ENCODE assay signal across 25 cellular contexts in genomic region chr7:105741993-105742392, GRCh38.
DNase-seq lines count a peak whose midpoint lies in the region; ATAC-seq, FAIRE-seq and TF ChIP-seq lines count a peak whose summit lies in the region.
"Had no signal": no experiment of that assay in that cellular context is flagged by ENCODE, and none has a peak within 500 bp of the region (broad histone marks: within the 10 kb centered on the region; RNA-seq: fewer than 3 reads in every experiment).

No MANE protein-coding gene starts in this region.

- H3K18ac ChIP-seq in H1 (ENCODE audit: extremely low read depth, low read length), result no peak overlapping the region

- CTCF ChIA-PET in T-cell (lab: Charles Lee), result interaction anchor here (1.0 to 1.1 kb wide), 2 partner anchors 109 to 137 kb away, joined by 3 read pairs; no protein-coding TSS in a partner anchor
- CTCF ChIA-PET in H1 (lab: Charles Lee; ENCODE audit: partially characterized antibody), result interaction anchor here (0.6 to 22.6 kb wide), 11 partner anchors 12 to 130 kb away, joined by 3 to 307 read pairs (median 4); no protein-coding TSS in a partner anchor

- H3K4me2 ChIP-seq in DND-41 (ENCODE audit: insufficient read depth, low read length) (no peak overlapping the region), H1 (ENCODE audit: insufficient read depth in 1 of 2, low read depth in 2 of 2, low read length in 2 of 2) (no peak overlapping the region)
- H3K4me2 ChIP-seq: A549 had no signal

- H3K27ac ChIP-seq in DND-41 (ENCODE audit: low read length), result no peak overlapping the region
- no peak overlapping the region for H3K27ac ChIP-seq in H1 (ENCODE audit: low read depth, low read length)
- H3K27ac ChIP-seq: 22Rv1; A549; BLaER1 treated with 17β-estradiol and CSF1 and Interleukin-3, amounts not matched to agents 10 nM and 100 nM; C4-2B had no signal

- no peak overlapping the region for H3K9ac ChIP-seq in DND-41 (ENCODE audit: low read depth, low read length)
- H3K9ac ChIP-seq in H1 (replicated peaks in 1 of 4; ENCODE audit: extremely low read depth in 1 of 4, low read depth in 3 of 4, low read length in 3 of 4), result no peak overlapping the region
- H3K9ac ChIP-seq: BLaER1 treated with 17β-estradiol and CSF1 and Interleukin-3, amounts not matched to agents 10 nM and 100 nM had no signal

- H3K27me3 ChIP-seq in DND-41 (ENCODE audit: insufficient read depth, low read length, poor library complexity), result no peaks in the 10 kb centered on the region
- H3K27me3 ChIP-seq in H1 (replicated peaks in 1 of 4; ENCODE audit: control insufficient read depth in 3 of 4, extremely low read depth in 1 of 4, insufficient read depth in 3 of 4, low read length in 3 of 4), result no peaks in the 10 kb centered on the region
- H3K27me3 ChIP-seq: BLaER1 treated with 17β-estradiol and CSF1 and Interleukin-3, amounts not matched to agents 10 nM and 100 nM had no signal

- H2AK5ac ChIP-seq in H1 (ENCODE audit: low read depth, low read length), result no peak overlapping the region

- no peak overlapping the region for H4K5ac ChIP-seq in H1 (ENCODE audit: insufficient read length, low read depth, low read length)

- H3K36me3 ChIP-seq in DND-41 (ENCODE audit: insufficient read depth, low read length) (no peaks in the 10 kb centered on the region), H1 (ENCODE audit: control insufficient read depth in 2 of 4, insufficient read depth in 4 of 4, low read length in 3 of 4) (no peaks in the 10 kb centered on the region)

- H3K36me3 Mint-ChIP-seq in activated T-cell treated with anti-CD3 and anti-CD28 coated beads, Interleukin-2, amount 50 U/mL, for 72 hours (ENCODE audit: insufficient read depth in 2 of 2), result no peaks in the 10 kb centered on the region
- H3K36me3 Mint-ChIP-seq in activated T-cell treated with anti-CD3 and anti-CD28 coated beads, Interleukin-2, amount 50 U/mL, for 24 hours (ENCODE audit: low read depth), result no peaks in the 10 kb centered on the region
- peaks cover 15% of the 10 kb centered on the region for H3K36me3 Mint-ChIP-seq in T-cell

- H3K9me3 ChIP-seq in DND-41 (ENCODE audit: insufficient read depth, low read length, severe bottlenecking) (no peaks in the 10 kb centered on the region), H1 (ENCODE audit: insufficient read depth in 2 of 2, low read depth in 1 of 2, low read length in 1 of 2) (no peaks in the 10 kb centered on the region)
- H3K9me3 ChIP-seq: A549; BLaER1 treated with 17β-estradiol and CSF1 and Interleukin-3, amounts not matched to agents 10 nM and 100 nM; Caco-2 had no signal

- no peak for TF ChIP-seq POLR2A in H1 (IDR thresholded peaks at IDR 0.05; ENCODE audit: control extremely low read depth in 1 of 2, low read depth in 2 of 2, low read length in 2 of 2)

- no peak overlapping the region for H2BK12ac ChIP-seq in H1 (ENCODE audit: low read depth, low read length)

- H2BK20ac ChIP-seq in H1 (ENCODE audit: low read length), result no peak overlapping the region

- H2BK15ac ChIP-seq in H1 (ENCODE audit: low read length), result no peak overlapping the region; the same call in 1 of the 2 replicates

- H3K4me1 ChIP-seq in DND-41 (ENCODE audit: insufficient read depth, low read length), result no peaks in the 10 kb centered on the region
- H3K4me1 ChIP-seq in H1 (replicated peaks in 1 of 4; ENCODE audit: control insufficient read depth in 3 of 4, insufficient read depth in 4 of 4, low read length in 3 of 4), result peaks cover 0 to 13% (median 3%) of the 10 kb centered on the region in 4 experiments; a peak in 4 of 7 replicates
- H3K4me1 ChIP-seq: Caco-2 had no signal

- no peaks in the 10 kb centered on the region for H4K20me1 ChIP-seq in DND-41 (ENCODE audit: insufficient read depth, low read length)
- H4K20me1 ChIP-seq in H1 (replicated peaks in 1 of 2; ENCODE audit: control insufficient read depth in 1 of 2, insufficient read depth in 2 of 2, low read length in 2 of 2), result peaks cover 0 to 2% of the 10 kb centered on the region in 2 experiments

- POLR2A ChIA-PET in T-cell (lab: Charles Lee) (interaction anchor here (0.5 to 0.6 kb wide), 2 partner anchors 10 to 113 kb away, joined by 3 read pairs; no protein-coding TSS in a partner anchor), H1 (lab: Charles Lee; ENCODE audit: partially characterized antibody) (no interaction called here)

- 87% methylated on average over 4 of the region's 4 CpGs; no CpG with 5 or more reads in 1 of the 2 experiments for WGBS in H1 (ENCODE audit: extremely low coverage in 1 of 2, insufficient coverage in 1 of 2, insufficient read length in 1 of 2, insufficient replicate concordance in 2 of 2, low coverage in 1 of 2, low lambda C conversion rate in 2 of 2, missing lambda C conversion rate in 1 of 2), 2 experiments

- H3K56ac ChIP-seq in H1 (replicated peaks; ENCODE audit: insufficient read length, low read depth, low read length), result no peak overlapping the region

- TF ChIP-seq EP300 in H1 (IDR thresholded peaks at IDR 0.05; ENCODE audit: borderline replicate concordance in 1 of 2, low read depth in 2 of 2, low read length in 2 of 2), result no peak

- H3K27ac Mint-ChIP-seq in activated T-cell treated with anti-CD3 and anti-CD28 coated beads, Interleukin-2, amount 50 U/mL, for 72 hours, result no peak overlapping the region
- H3K27ac Mint-ChIP-seq in activated T-cell treated with anti-CD3 and anti-CD28 coated beads, Interleukin-2, amount 50 U/mL, for 24 hours, result no peak overlapping the region
- H3K27ac Mint-ChIP-seq in T-cell, result no peak overlapping the region
- H3K27ac Mint-ChIP-seq: B cell; CD4-positive, alpha-beta T cell; CD8-positive, alpha-beta T cell had no signal

- H3K9me3 Mint-ChIP-seq in activated T-cell treated with anti-CD3 and anti-CD28 coated beads, Interleukin-2, amount 50 U/mL, for 72 hours, result no peaks in the 10 kb centered on the region
- no peaks in the 10 kb centered on the region for H3K9me3 Mint-ChIP-seq in activated T-cell treated with anti-CD3 and anti-CD28 coated beads, Interleukin-2, amount 50 U/mL, for 24 hours
- no peaks in the 10 kb centered on the region for H3K9me3 Mint-ChIP-seq in T-cell
- H3K9me3 Mint-ChIP-seq: CD4-positive, alpha-beta T cell; CD8-positive, alpha-beta T cell had no signal

- H3K4ac ChIP-seq in H1 (replicated peaks; ENCODE audit: insufficient read length, low read depth, low read length), result no peak overlapping the region

- H2BK5ac ChIP-seq in H1 (ENCODE audit: low read depth, low read length), result 0 out of 2 replicates have a peak overlapping the region, but pooled peaks have one; percentile 5

- H3K4me3 ChIP-seq in DND-41 (ENCODE audit: low read depth in 1 of 2, low read length in 2 of 2) (no peak overlapping the region), H1 (ENCODE audit: extremely low read depth in 1 of 4, insufficient read depth in 2 of 4, low read depth in 3 of 4, low read length in 4 of 4) (no peak overlapping the region)
- H3K4me3 ChIP-seq: A549; BLaER1 treated with 17β-estradiol and CSF1 and Interleukin-3, amounts not matched to agents 10 nM and 100 nM; GM12878 had no signal

- no peak overlapping the region for H3K14ac ChIP-seq in H1 (ENCODE audit: insufficient read length)

- no peaks in the 10 kb centered on the region for H3K79me1 ChIP-seq in H1 (ENCODE audit: low read depth, low read length)

- no peak overlapping the region for H3K23ac ChIP-seq in H1 (ENCODE audit: insufficient read length)

- peak; percentile 37 to 42 for ATAC-seq in activated T-cell treated with anti-CD3 and anti-CD28 coated beads, Interleukin-2, amount 50 U/mL, for 72 hours (replicated peaks in 1 of 2)
- ATAC-seq in DND-41 (ENCODE audit: insufficient read depth, low read depth) (peak; percentile 31; the same call in 1 of the 3 replicates), T-cell (replicated peaks in 1 of 4) (peak in 3 of 4 experiments; percentile 43 to 71 (median 57)), HG03571 (IDR thresholded peaks at IDR 0.05; ENCODE audit: unreplicated experiment) (no peak)
- ATAC-seq: A549; CD8-positive, alpha-beta T cell had no signal

- H3K23me2 ChIP-seq in H1 (ENCODE audit: low read depth, low read length), result no peaks in the 10 kb centered on the region

- H3K4me3 Mint-ChIP-seq in activated T-cell treated with anti-CD3 and anti-CD28 coated beads, Interleukin-2, amount 50 U/mL, for 72 hours, result no peak overlapping the region
- no peak overlapping the region for H3K4me3 Mint-ChIP-seq in activated T-cell treated with anti-CD3 and anti-CD28 coated beads, Interleukin-2, amount 50 U/mL, for 24 hours
- H3K4me3 Mint-ChIP-seq in T-cell, result no peak overlapping the region
- H3K4me3 Mint-ChIP-seq: B cell; CD4-positive, alpha-beta T cell; CD8-positive, alpha-beta T cell had no signal

- no peak overlapping the region for H4K8ac ChIP-seq in H1 (ENCODE audit: extremely low read depth, insufficient read depth, low read length)

- no peak for DNase-seq in activated T-cell treated with anti-CD3 and anti-CD28 coated beads, Interleukin-2, amount 50 U/mL, for 72 hours
- DNase-seq in activated T-cell treated with anti-CD3 and anti-CD28 coated beads, Interleukin-2, amount 50 U/mL, for 24 hours, result no peak
- no peak for DNase-seq in DND-41
- no peak for DNase-seq in T-cell
- DNase-seq in H1 (ENCODE audit: low read depth in 1 of 2, low spot score in 2 of 2), result no peak
- no peak for DNase-seq in mesenteric fat pad (ENCODE audit: low spot score)
- DNase-seq in NCI-H510A treated with DMSO at 0.1 percent for 48 hours (lab: John Stamatoyannopoulos, UW), result no peak
- DNase-seq: AML-193; Caco-2; Calu3; CD4-positive, alpha-beta T cell; CD8-positive, alpha-beta T cell; DMS79 treated with DMSO at 0.1 percent for 48 hours; EL; GDM1 had no signal

- FAIRE-seq in H1 (lab: Jason Lieb, UNC), result no peak
- FAIRE-seq: A549, D721Med, GM12878, GM12892, GM18507 had no signal

- no peak for TF ChIP-seq RAD21 in H1 (IDR thresholded peaks at IDR 0.05 in 1 of 2, conservative IDR thresholded peaks at IDR 0.05 in 1 of 2; ENCODE audit: low read depth in 2 of 2, low read length in 2 of 2)

- H3K4me1 Mint-ChIP-seq in activated T-cell treated with anti-CD3 and anti-CD28 coated beads, Interleukin-2, amount 50 U/mL, for 72 hours (ENCODE audit: low read depth), result peaks cover 10% of the 10 kb centered on the region
- H3K4me1 Mint-ChIP-seq in activated T-cell treated with anti-CD3 and anti-CD28 coated beads, Interleukin-2, amount 50 U/mL, for 24 hours (ENCODE audit: low read depth), result peaks cover 6% of the 10 kb centered on the region
- H3K4me1 Mint-ChIP-seq in T-cell, result peaks cover 14 to 31% (median 23%) of the 10 kb centered on the region in 3 donors

- no peak for TF ChIP-seq CTCF in DND-41 (IDR thresholded peaks at IDR 0.05; ENCODE audit: borderline replicate concordance, extremely low read depth, low read length, poor library complexity, severe bottlenecking)
- TF ChIP-seq CTCF in H1 (IDR thresholded peaks at IDR 0.05; ENCODE audit: control extremely low read depth in 1 of 3, insufficient read depth in 1 of 3, low read depth in 1 of 3, low read length in 3 of 3), result no peak

- H3K79me2 ChIP-seq in DND-41 (ENCODE audit: insufficient read depth, low read length), result no peaks in the 10 kb centered on the region
- no peaks in the 10 kb centered on the region for H3K79me2 ChIP-seq in H1 (ENCODE audit: control insufficient read depth in 1 of 2, insufficient read depth in 2 of 2, low read length in 2 of 2)

- no peaks in the 10 kb centered on the region for H3K27me3 Mint-ChIP-seq in activated T-cell treated with anti-CD3 and anti-CD28 coated beads, Interleukin-2, amount 50 U/mL, for 72 hours (ENCODE audit: low read depth)
- H3K27me3 Mint-ChIP-seq in activated T-cell treated with anti-CD3 and anti-CD28 coated beads, Interleukin-2, amount 50 U/mL, for 24 hours, result no peaks in the 10 kb centered on the region
- no peaks in the 10 kb centered on the region for H3K27me3 Mint-ChIP-seq in T-cell
- H3K27me3 Mint-ChIP-seq: CD4-positive, alpha-beta T cell had no signal

- no peak overlapping the region for H2BK120ac ChIP-seq in H1 (replicated peaks; ENCODE audit: low read depth, low read length)

- no peak overlapping the region for H2AFZ ChIP-seq in DND-41 (ENCODE audit: low read depth, low read length)
- no peak overlapping the region for H2AFZ ChIP-seq in H1 (ENCODE audit: low read length)

- no peak overlapping the region for H4K91ac ChIP-seq in H1 (replicated peaks; ENCODE audit: insufficient read length, low read length)
